ENCODE assay signal across 9 cellular contexts in the genomic region with DNA sequence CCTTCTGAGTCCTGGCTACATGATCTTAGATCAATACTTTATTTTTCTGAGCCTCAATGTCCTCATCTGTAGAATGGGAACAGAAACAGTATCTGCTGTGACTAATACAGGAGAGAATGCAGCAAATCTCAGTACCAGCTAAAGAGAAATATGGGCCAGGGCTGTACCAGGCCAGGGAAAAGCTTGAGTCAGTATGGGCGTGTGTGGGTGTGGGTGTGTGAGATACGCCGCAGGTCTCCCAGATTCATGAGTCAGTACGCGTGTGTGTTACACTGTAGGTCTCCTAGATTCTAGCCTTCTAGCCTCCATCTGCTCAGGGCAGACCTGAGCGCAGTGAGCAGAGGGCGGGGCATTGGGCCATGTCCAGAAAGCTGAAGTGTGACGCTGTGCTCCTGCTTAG. TPM values are rescaled to one million over a fixed set of nuclear protein-coding genes. Genes with fewer than 3 reads are reported as not detected.
A peak's percentile ranks its signal among the peaks of the same experiment; 100 is the strongest.
DNase-seq lines count a peak whose midpoint lies in the region; ATAC-seq and TF ChIP-seq lines count a peak whose summit lies in the region.
"Had no signal": no experiment of that assay in that cellular context is flagged by ENCODE, and none has a peak within 500 bp of the region (broad histone marks: within the 10 kb centered on the region; RNA-seq: fewer than 3 reads in every experiment).

No MANE protein-coding gene starts in this region.

- WGBS in esophagus, 2 donors: 43 to 59% methylated on average over 8 of the region's 8 CpGs
- WGBS in smooth muscle cell (ENCODE audit: low lambda C conversion rate): 63% methylated on average over 8 of the region's 8 CpGs

- no peaks in the 10 kb centered on the region for H3K27me3 ChIP-seq in esophagus (ENCODE audit: control insufficient read depth in 1 of 2, insufficient read depth in 2 of 2, low read length in 2 of 2)
- no peaks in the 10 kb centered on the region for H3K27me3 ChIP-seq in smooth muscle cell (ENCODE audit: low read depth)

- no peak overlapping the region for H3K9ac ChIP-seq in smooth muscle cell (ENCODE audit: low read depth)

- peak overlapping the region; percentile 74 to 88 for H3K27ac ChIP-seq in esophagus (ENCODE audit: low read depth in 2 of 2, low read length in 1 of 2)
- H3K27ac ChIP-seq in smooth muscle cell (ENCODE audit: low read depth): peak overlapping the region; percentile 12

- peaks cover 72% of the 10 kb centered on the region for H3K79me2 ChIP-seq in smooth muscle cell (ENCODE audit: low read depth)

- POLR2A ChIA-PET in activated B cell treated with CpG ODN at 0.5 μM for 24 hours (lab: Charles Lee): no interaction called here

- no peak overlapping the region for H3K4me2 ChIP-seq in smooth muscle cell

- DNase-seq in EL (peak; percentile 94), activated B cell treated with CpG ODN at 0.5 μM for 24 hours (no peak), smooth muscle cell (lab: John Stamatoyannopoulos, UW; ENCODE audit: unreplicated experiment) (no peak), NCI-H187 treated with DMSO at 0.1 percent for 48 hours (lab: John Stamatoyannopoulos, UW) (no peak), HuH-7 (ENCODE audit: low spot score) (no peak), NCI-H2029 treated with DMSO at 0.1 percent for 48 hours (lab: John Stamatoyannopoulos, UW) (no peak), mesenteric fat pad (ENCODE audit: low spot score) (no peak)

- H3K9me3 Mint-ChIP-seq in activated B cell treated with CpG ODN at 0.5 μM for 24 hours: no peaks in the 10 kb centered on the region

- peak overlapping the region; percentile 30 for H3K27ac Mint-ChIP-seq in activated B cell treated with CpG ODN at 0.5 μM for 24 hours

- peaks cover 49% of the 10 kb centered on the region for H3K4me1 Mint-ChIP-seq in activated B cell treated with CpG ODN at 0.5 μM for 24 hours

- intact Hi-C loops in activated B cell treated with CpG ODN at 0.5 μM for 24 hours (cut with micrococcal nuclease): no loop called here

- H3K4me3 Mint-ChIP-seq in activated B cell treated with CpG ODN at 0.5 μM for 24 hours: no peak overlapping the region

- peaks cover 91% of the 10 kb centered on the region for H4K20me1 ChIP-seq in smooth muscle cell (ENCODE audit: low read depth)

- H3K4me3 ChIP-seq in esophagus (ENCODE audit: low read depth in 1 of 2, low read length in 2 of 2) (no peak overlapping the region), smooth muscle cell (no peak overlapping the region)

- H3K4me1 ChIP-seq in esophagus (ENCODE audit: control insufficient read depth in 2 of 2, insufficient read depth in 2 of 2, low read length in 1 of 2) (peaks cover 11 to 59% of the 10 kb centered on the region in 2 donors), smooth muscle cell (ENCODE audit: low read depth) (peaks cover 12% of the 10 kb centered on the region)

- no peaks in the 10 kb centered on the region for H3K9me3 ChIP-seq in esophagus (ENCODE audit: control insufficient read depth in 2 of 2, insufficient read depth in 1 of 2, low read depth in 1 of 2, low read length in 1 of 2)
- no peaks in the 10 kb centered on the region for H3K9me3 ChIP-seq in smooth muscle cell (replicated peaks; ENCODE audit: low read depth)

- no peak overlapping the region for H2AFZ ChIP-seq in smooth muscle cell (ENCODE audit: low read depth)

- H3K27me3 Mint-ChIP-seq in activated B cell treated with CpG ODN at 0.5 μM for 24 hours: no peaks in the 10 kb centered on the region

- CTCF ChIA-PET in activated B cell treated with CpG ODN at 0.5 μM for 24 hours (lab: Charles Lee): interaction anchor here (3.5 kb wide), 1 partner anchor 57 kb away, joined by 15 read pairs; no protein-coding TSS in a partner anchor

- peaks cover 2 to 19% of the 10 kb centered on the region in 2 donors for H3K36me3 ChIP-seq in esophagus (ENCODE audit: control insufficient read depth in 2 of 2, insufficient read depth in 2 of 2, low read length in 1 of 2)
- no peaks in the 10 kb centered on the region for H3K36me3 ChIP-seq in smooth muscle cell (ENCODE audit: low read depth)

- TF ChIP-seq CTCF in activated B cell treated with CpG ODN at 0.5 μM for 24 hours (IDR thresholded peaks at IDR 0.05): no peak
- TF ChIP-seq CTCF in smooth muscle cell (IDR thresholded peaks at IDR 0.05; ENCODE audit: borderline replicate concordance, insufficient read depth, poor library complexity, severe bottlenecking): no peak

- H3F3A ChIP-seq in smooth muscle cell (ENCODE audit: low read depth): no peaks in the 10 kb centered on the region

- no peak for ATAC-seq in activated B cell treated with CpG ODN at 0.5 μM for 24 hours (ENCODE audit: low read depth)

- H3K36me3 Mint-ChIP-seq in activated B cell treated with CpG ODN at 0.5 μM for 24 hours (ENCODE audit: low read depth): peaks cover 56% of the 10 kb centered on the region

RNA-seq across cellular contexts. Expression of gene GNAI2, which starts 15.2 kb away (rescaled TPM):
- total RNA-seq in activated B cell treated with CpG ODN at 0.5 μM for 24 hours (281 and 295 TPM in 2 replicates), smooth muscle cell (209 and 230 TPM in 2 replicates), mesenteric fat pad (309 TPM)
- polyA plus RNA-seq in esophagus (10 to 100 TPM; 52.2 to 61.8 TPM), smooth muscle cell (454 and 466 TPM in 2 replicates)

RNA-seq across cellular contexts. Expression of gene SEMA3B, which starts 17.7 kb away (rescaled TPM):
- total RNA-seq in activated B cell treated with CpG ODN at 0.5 μM for 24 hours (0.15 TPM in 1 of 2 replicates, not detected in the other), smooth muscle cell (26.8 and 48.3 TPM in 2 replicates), mesenteric fat pad (22.1 TPM)
- polyA plus RNA-seq in esophagus (1 to 10 TPM; 5.2 to 7.8 TPM), smooth muscle cell (26.3 and 70.7 TPM in 2 replicates)

RNA-seq across cellular contexts. Expression of gene LSMEM2, which starts 27.7 kb away (rescaled TPM):
- total RNA-seq in activated B cell treated with CpG ODN at 0.5 μM for 24 hours: not detected in 2 replicates
- under 1 TPM; 0.07 to 0.16 TPM for polyA plus RNA-seq in esophagus
- 0.09 and 0.18 TPM in 2 replicates for total RNA-seq in smooth muscle cell
- 0.87 TPM in 1 of 2 replicates, not detected in the other for polyA plus RNA-seq in smooth muscle cell
- not detected for total RNA-seq in mesenteric fat pad
- total RNA-seq: epithelial cell of proximal tubule had no signal

RNA-seq across cellular contexts. Expression of gene IFRD2, which starts 41.0 kb away (rescaled TPM):
- total RNA-seq in activated B cell treated with CpG ODN at 0.5 μM for 24 hours: 92.2 and 105 TPM in 2 replicates
- 10 to 100 TPM; 65.6 to 69.5 TPM for polyA plus RNA-seq in esophagus
- total RNA-seq in smooth muscle cell: 19.9 and 20.8 TPM in 2 replicates
- 59.3 and 62.6 TPM in 2 replicates for polyA plus RNA-seq in smooth muscle cell
- total RNA-seq in mesenteric fat pad: 105 TPM

RNA-seq across cellular contexts. Expression of gene SLC38A3, which starts 46.1 kb away (rescaled TPM):
- total RNA-seq in activated B cell treated with CpG ODN at 0.5 μM for 24 hours (not detected in 2 replicates), smooth muscle cell (0.58 and 3.9 TPM in 2 replicates), mesenteric fat pad (0.39 TPM)
- polyA plus RNA-seq in esophagus (under 1 TPM; 0.08 to 0.11 TPM), smooth muscle cell (3.5 and 4.2 TPM in 2 replicates)
- total RNA-seq: epithelial cell of proximal tubule had no signal

Comparison
In these comparisons a context has a peak if more than half of its experiments do, and no peak if none do; other contexts are left out.
1. RNA of gene SEMA3B, which starts 17.7 kb away (total RNA-seq): 26.8 to 48.3 TPM in smooth muscle cell and 22.1 TPM in mesenteric fat pad (single experiment); 0.15 TPM in activated B cell treated with CpG ODN at 0.5 μM for 24 hours; every median in the first group is over 10 times any median in the second.